In the genomic region with DNA sequence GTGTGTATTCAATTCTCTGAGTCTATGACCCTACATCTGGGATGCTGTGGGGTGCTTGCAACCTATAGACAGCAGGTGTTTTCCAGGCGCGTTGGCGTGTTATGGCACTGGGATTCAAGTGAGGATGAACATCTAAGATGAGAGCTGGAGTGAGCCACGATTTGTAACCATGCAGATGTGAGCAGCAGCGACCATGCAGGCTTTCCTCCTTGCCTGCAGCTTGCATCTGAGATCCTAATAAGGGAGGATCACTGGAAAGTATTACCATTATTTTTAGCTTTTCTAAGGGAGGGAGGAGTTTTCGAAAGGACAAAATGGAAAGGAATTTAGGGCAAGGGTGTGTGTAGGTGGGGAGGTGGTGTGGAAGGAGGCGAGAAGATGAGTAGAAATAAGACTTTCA, we compare ENCODE assay signal across 1 cellular context.
TF ChIP-seq lines count a peak whose summit lies in the region.

No MANE protein-coding gene starts in this region.

TF ChIP-seq in WTC11, 78 proteins besides CTCF, POLR2A, EP300 and RAD21 (continued from another document):
- TF ChIP-seq, protein P1, sequence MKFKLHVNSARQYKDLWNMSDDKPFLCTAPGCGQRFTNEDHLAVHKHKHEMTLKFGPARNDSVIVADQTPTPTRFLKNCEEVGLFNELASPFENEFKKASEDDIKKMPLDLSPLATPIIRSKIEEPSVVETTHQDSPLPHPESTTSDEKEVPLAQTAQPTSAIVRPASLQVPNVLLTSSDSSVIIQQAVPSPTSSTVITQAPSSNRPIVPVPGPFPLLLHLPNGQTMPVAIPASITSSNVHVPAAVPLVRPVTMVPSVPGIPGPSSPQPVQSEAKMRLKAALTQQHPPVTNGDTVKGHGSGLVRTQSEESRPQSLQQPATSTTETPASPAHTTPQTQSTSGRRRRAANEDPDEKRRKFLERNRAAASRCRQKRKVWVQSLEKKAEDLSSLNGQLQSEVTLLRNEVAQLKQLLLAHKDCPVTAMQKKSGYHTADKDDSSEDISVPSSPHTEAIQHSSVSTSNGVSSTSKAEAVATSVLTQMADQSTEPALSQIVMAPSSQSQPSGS (CRISPR knock-in tag; IDR thresholded peaks at IDR 0.05; ENCODE audit: borderline replicate concordance, low read depth), result no peak
- TF ChIP-seq, protein P2, sequence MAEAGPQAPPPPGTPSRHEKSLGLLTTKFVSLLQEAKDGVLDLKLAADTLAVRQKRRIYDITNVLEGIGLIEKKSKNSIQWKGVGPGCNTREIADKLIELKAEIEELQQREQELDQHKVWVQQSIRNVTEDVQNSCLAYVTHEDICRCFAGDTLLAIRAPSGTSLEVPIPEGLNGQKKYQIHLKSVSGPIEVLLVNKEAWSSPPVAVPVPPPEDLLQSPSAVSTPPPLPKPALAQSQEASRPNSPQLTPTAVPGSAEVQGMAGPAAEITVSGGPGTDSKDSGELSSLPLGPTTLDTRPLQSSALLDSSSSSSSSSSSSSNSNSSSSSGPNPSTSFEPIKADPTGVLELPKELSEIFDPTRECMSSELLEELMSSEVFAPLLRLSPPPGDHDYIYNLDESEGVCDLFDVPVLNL (CRISPR knock-in tag; IDR thresholded peaks at IDR 0.05; ENCODE audit: borderline replicate concordance, low read depth), result no peak
- TF ChIP-seq ATF1 (CRISPR knock-in tag; IDR thresholded peaks at IDR 0.05) (no peak), NFYB (CRISPR knock-in tag; conservative IDR thresholded peaks at IDR 0.05; ENCODE audit: low read depth) (no peak)
- TF ChIP-seq, protein P3, sequence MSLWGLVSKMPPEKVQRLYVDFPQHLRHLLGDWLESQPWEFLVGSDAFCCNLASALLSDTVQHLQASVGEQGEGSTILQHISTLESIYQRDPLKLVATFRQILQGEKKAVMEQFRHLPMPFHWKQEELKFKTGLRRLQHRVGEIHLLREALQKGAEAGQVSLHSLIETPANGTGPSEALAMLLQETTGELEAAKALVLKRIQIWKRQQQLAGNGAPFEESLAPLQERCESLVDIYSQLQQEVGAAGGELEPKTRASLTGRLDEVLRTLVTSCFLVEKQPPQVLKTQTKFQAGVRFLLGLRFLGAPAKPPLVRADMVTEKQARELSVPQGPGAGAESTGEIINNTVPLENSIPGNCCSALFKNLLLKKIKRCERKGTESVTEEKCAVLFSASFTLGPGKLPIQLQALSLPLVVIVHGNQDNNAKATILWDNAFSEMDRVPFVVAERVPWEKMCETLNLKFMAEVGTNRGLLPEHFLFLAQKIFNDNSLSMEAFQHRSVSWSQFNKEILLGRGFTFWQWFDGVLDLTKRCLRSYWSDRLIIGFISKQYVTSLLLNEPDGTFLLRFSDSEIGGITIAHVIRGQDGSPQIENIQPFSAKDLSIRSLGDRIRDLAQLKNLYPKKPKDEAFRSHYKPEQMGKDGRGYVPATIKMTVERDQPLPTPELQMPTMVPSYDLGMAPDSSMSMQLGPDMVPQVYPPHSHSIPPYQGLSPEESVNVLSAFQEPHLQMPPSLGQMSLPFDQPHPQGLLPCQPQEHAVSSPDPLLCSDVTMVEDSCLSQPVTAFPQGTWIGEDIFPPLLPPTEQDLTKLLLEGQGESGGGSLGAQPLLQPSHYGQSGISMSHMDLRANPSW (CRISPR knock-in tag; conservative IDR thresholded peaks at IDR 0.05; ENCODE audit: low read depth), result no peak
